In the genomic region with DNA sequence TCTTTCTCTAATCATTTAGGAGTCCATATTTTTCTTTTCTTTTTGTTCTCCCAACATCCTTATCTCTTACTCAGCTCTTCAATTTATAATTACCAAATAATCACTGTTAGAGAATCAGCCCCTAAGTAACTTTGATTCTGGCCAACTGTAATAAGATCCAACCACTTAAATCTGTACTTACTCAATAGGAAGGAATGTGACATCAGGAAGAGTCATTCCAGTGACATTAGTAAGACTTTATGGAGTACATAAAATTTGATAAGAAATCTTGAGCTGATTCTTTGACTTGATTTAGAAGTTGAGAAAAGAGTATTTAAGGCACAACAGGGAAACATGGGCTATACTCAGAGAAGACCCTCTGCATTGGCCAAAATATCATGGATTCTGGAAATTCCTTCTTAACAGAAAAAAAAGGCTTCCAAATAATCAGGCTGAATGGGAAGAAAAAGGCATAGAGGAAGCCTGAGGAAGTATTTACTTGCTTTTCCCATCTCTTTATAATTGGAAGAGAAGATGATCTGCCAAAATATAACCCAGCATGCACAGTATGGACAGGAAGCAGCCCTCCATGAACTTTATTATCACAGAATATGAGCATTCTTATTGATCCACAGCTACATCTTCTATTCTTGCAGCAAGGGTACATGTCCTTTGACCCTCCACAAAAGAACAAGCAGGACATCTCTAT, we compare ENCODE assay signal across 12 cellular contexts.
A peak's percentile ranks its signal among the peaks of the same experiment; 100 is the strongest.
DNase-seq lines count a peak whose midpoint lies in the region; ATAC-seq and TF ChIP-seq lines count a peak whose summit lies in the region.
"Had no signal": no experiment of that assay in that cellular context is flagged by ENCODE, and none has a peak within 500 bp of the region (broad histone marks: within the 10 kb centered on the region; RNA-seq: fewer than 3 reads in every experiment).

No MANE protein-coding gene starts in this region.

- peaks cover 24% of the 10 kb centered on the region for H3K36me3 Mint-ChIP-seq in memory B cell

- H4K8ac ChIP-seq in IMR-90 (ENCODE audit: low read depth in 2 of 2, low read length in 2 of 2) = peak overlapping the region; percentile 11 to 62; a peak in 3 of 4 replicates

- H3K4me3 Mint-ChIP-seq in memory B cell = no peak overlapping the region
- H3K4me3 Mint-ChIP-seq: CD8-positive, alpha-beta T cell had no signal

- H3K56ac ChIP-seq in IMR-90 (ENCODE audit: extremely low read depth, insufficient read depth, low read length) = peak overlapping the region; percentile 28

- no peak overlapping the region; the same call in 1 of the 2 replicates for H2AK5ac ChIP-seq in IMR-90 (ENCODE audit: low read depth, low read length)

- in situ Hi-C loops in IMR-90 (cut with MboI; ENCODE audit: low sequenced_read_pairs) = no loop called here

- H3K27me3 ChIP-seq in IMR-90 (ENCODE audit: control insufficient read depth, insufficient read depth, low read length) (no peaks in the 10 kb centered on the region), thyroid gland (no peaks in the 10 kb centered on the region)

- dilution Hi-C loops in IMR-90 (cut with HindIII; ENCODE audit: low sequenced_read_pairs, unreplicated experiment) = no loop called here

- peak overlapping the region; percentile 85 for H2BK5ac ChIP-seq in IMR-90 (ENCODE audit: low read depth, low read length, poor library complexity, severe bottlenecking)

- H2BK120ac ChIP-seq in IMR-90 (ENCODE audit: low read depth, low read length) = peak overlapping the region; percentile 85

- no peak overlapping the region for H3K4me3 ChIP-seq in IMR-90 (ENCODE audit: insufficient read depth, low read depth, low read length)
- no peak overlapping the region for H3K4me3 ChIP-seq in cardiac fibroblast (replicated peaks in 1 of 2; ENCODE audit: low read depth in 2 of 2, low read length in 2 of 2)
- H3K4me3 ChIP-seq in thyroid gland (replicated peaks in 1 of 3) = no peak overlapping the region
- no peak overlapping the region for H3K4me3 ChIP-seq in OCI-LY7 (ENCODE audit: low read depth, low read length, poor library complexity, severe bottlenecking)

- H2AFZ ChIP-seq in IMR-90 (replicated peaks; ENCODE audit: low read length, poor library complexity) (no peak overlapping the region), OCI-LY7 (ENCODE audit: low read length) (no peak overlapping the region)

- no peak for TF ChIP-seq RAD21 in IMR-90 (IDR thresholded peaks at IDR 0.05; ENCODE audit: low read length)

- H3K9me1 ChIP-seq in IMR-90 (ENCODE audit: insufficient read depth, low read length) = peaks cover 2% of the 10 kb centered on the region; the same call in 1 of the 2 replicates

- peak overlapping the region; percentile 58; the same call in 1 of the 2 replicates for H4K5ac ChIP-seq in IMR-90 (ENCODE audit: low read depth, low read length)

- POLR2A ChIA-PET in IMR-90 (lab: Charles Lee; ENCODE audit: unreplicated experiment) (interaction anchor here (0.6 kb wide), 1 partner anchor 40 kb away, joined by 3 read pairs; no protein-coding TSS in a partner anchor), OCI-LY7 (lab: Charles Lee) (interaction anchor here (0.6 to 0.8 kb wide), 4 partner anchors 12 to 915 kb away, joined by 3 read pairs; no protein-coding TSS in a partner anchor)

- DNase-seq in AG08395 (ENCODE audit: low spot score) = peak; percentile 77
- DNase-seq in IMR-90 = peak; percentile 95
- DNase-seq in cardiac fibroblast (ENCODE audit: low read depth in 2 of 2) = peak; percentile 81 to 89
- DNase-seq in memory B cell (ENCODE audit: low spot score in 2 of 2) = no peak
- no peak for DNase-seq in thyroid gland
- DNase-seq in NCI-H69 (lab: John Stamatoyannopoulos, UW) = no peak
- no peak for DNase-seq in OCI-LY7 (ENCODE audit: low spot score)
- DNase-seq: CD8-positive, alpha-beta T cell; H7; NCI-H2081 had no signal

- BruUV-seq in IMR-90 (replicated peaks; lab: Mats Ljungman, UMichigan) = TSS peak; percentile 1
- BruUV-seq in OCI-LY7 (replicated peaks; lab: Mats Ljungman, UMichigan) = no TSS peak

- peak overlapping the region; percentile 75; the same call in 1 of the 2 replicates for H3K18ac ChIP-seq in IMR-90 (ENCODE audit: low read depth, low read length)

- H3K9me3 ChIP-seq in IMR-90 (ENCODE audit: control insufficient read depth, insufficient read depth, low read length) = no peaks in the 10 kb centered on the region
- no peaks in the 10 kb centered on the region for H3K9me3 ChIP-seq in thyroid gland
- H3K9me3 ChIP-seq in OCI-LY7 (ENCODE audit: low read length) = no peaks in the 10 kb centered on the region

- H3K9me2 ChIP-seq in OCI-LY7 (ENCODE audit: insufficient read depth, low read length) = no peaks in the 10 kb centered on the region

- no peaks in the 10 kb centered on the region for H3K9me3 Mint-ChIP-seq in memory B cell
- H3K9me3 Mint-ChIP-seq: CD8-positive, alpha-beta T cell had no signal

- H2BK15ac ChIP-seq in IMR-90 (ENCODE audit: low read depth, low read length) = peak overlapping the region; percentile 33; the same call in 2 of the 3 replicates

- no peaks in the 10 kb centered on the region for H3K79me2 ChIP-seq in OCI-LY7 (ENCODE audit: insufficient read depth, low read depth, low read length)

- peaks cover 4 to 17% of the 10 kb centered on the region in 2 experiments; a peak in 3 of 4 replicates for H3K79me1 ChIP-seq in IMR-90 (ENCODE audit: low read depth in 1 of 2, low read length in 2 of 2)

- no peak overlapping the region for H3K9ac ChIP-seq in IMR-90 (ENCODE audit: low read depth, low read length)

- H3K14ac ChIP-seq in IMR-90 (replicated peaks; ENCODE audit: low read depth, low read length) = peak overlapping the region; percentile 41; the same call in 1 of the 2 replicates

- peak overlapping the region; percentile 52 for H3K27ac ChIP-seq in IMR-90 (ENCODE audit: insufficient read depth, low read length)
- H3K27ac ChIP-seq in thyroid gland = no peak overlapping the region
- no peak overlapping the region for H3K27ac ChIP-seq in OCI-LY7 (ENCODE audit: low read depth, low read length, poor library complexity, severe bottlenecking)
- H3K27ac ChIP-seq: HL-60 had no signal

- TF ChIP-seq CTCF in IMR-90 (conservative IDR thresholded peaks at IDR 0.05; ENCODE audit: low read depth, low read length) (no peak), cardiac fibroblast (IDR thresholded peaks at IDR 0.05; ENCODE audit: low read depth, low read length) (no peak), thyroid gland (IDR thresholded peaks at IDR 0.05) (no peak), OCI-LY7 (conservative IDR thresholded peaks at IDR 0.05; ENCODE audit: low read length) (no peak)

- H3K4me2 ChIP-seq in IMR-90 (ENCODE audit: low read depth, low read length) = peak overlapping the region; percentile 76; the same call in 1 of the 2 replicates
- no peak overlapping the region for H3K4me2 ChIP-seq in OCI-LY7 (ENCODE audit: low read length)

- CTCF ChIA-PET in IMR-90 (lab: Yijun Ruan, JAX) (interaction anchor here (0.8 to 1.2 kb wide), 2 partner anchors 9 to 61 kb away, joined by 4 to 5 read pairs; no protein-coding TSS in a partner anchor), OCI-LY7 (lab: Charles Lee; ENCODE audit: unreplicated experiment) (no interaction called here)

- intact Hi-C loops in IMR-90 (cut with micrococcal nuclease) (loop anchor here (1.0 to 5.0 kb wide), 2 partner anchors 28 to 70 kb away; no protein-coding TSS in a partner anchor), thyroid gland (cut with DNase I) (no loop called here), OCI-LY7 (cut with micrococcal nuclease; ENCODE audit: unreplicated experiment) (no loop called here)

- H4K91ac ChIP-seq in IMR-90 (ENCODE audit: insufficient read depth, low read depth, low read length) = peak overlapping the region; percentile 67

- no peaks in the 10 kb centered on the region for H3K27me3 Mint-ChIP-seq in memory B cell

- peak overlapping the region; percentile 58; the same call in 1 of the 2 replicates for H2BK20ac ChIP-seq in IMR-90 (ENCODE audit: low read depth, low read length)

- H4K20me1 ChIP-seq in IMR-90 (ENCODE audit: insufficient read depth, low read length) = no peaks in the 10 kb centered on the region
- H4K20me1 ChIP-seq in OCI-LY7 (ENCODE audit: insufficient read depth, low read length) = no peaks in the 10 kb centered on the region

- ATAC-seq in IMR-90 (ENCODE audit: low read depth) = peak; percentile 88
- no peak for ATAC-seq in memory B cell (ENCODE audit: low read depth)
- no peak for ATAC-seq in HG02759 (IDR thresholded peaks at IDR 0.05; ENCODE audit: unreplicated experiment)
- ATAC-seq: CD8-positive, alpha-beta T cell had no signal

- H3K4me1 Mint-ChIP-seq in memory B cell = no peaks in the 10 kb centered on the region

- no peak overlapping the region for H2AK9ac ChIP-seq in IMR-90 (replicated peaks; ENCODE audit: low read depth, low read length, poor library complexity)

- H3K36me3 ChIP-seq in IMR-90 (ENCODE audit: control insufficient read depth, insufficient read depth, low read length) (peaks cover 14% of the 10 kb centered on the region), thyroid gland (no peaks in the 10 kb centered on the region), OCI-LY7 (ENCODE audit: insufficient read depth, low read length) (no peaks in the 10 kb centered on the region)

- peaks cover 3% of the 10 kb centered on the region; the same call in 1 of the 2 replicates for H3K4me1 ChIP-seq in IMR-90 (ENCODE audit: control insufficient read depth, insufficient read depth, low read length)
- peaks cover 0 to 5% of the 10 kb centered on the region in 2 donors for H3K4me1 ChIP-seq in thyroid gland
- no peaks in the 10 kb centered on the region for H3K4me1 ChIP-seq in OCI-LY7 (ENCODE audit: insufficient read depth, low read length, poor library complexity, severe bottlenecking)

- peak overlapping the region; percentile 47 for H3K27ac Mint-ChIP-seq in memory B cell
- H3K27ac Mint-ChIP-seq: CD8-positive, alpha-beta T cell had no signal

- peak overlapping the region; percentile 2; the same call in 1 of the 2 replicates for H3K23ac ChIP-seq in IMR-90 (ENCODE audit: low read depth, low read length)

- TF ChIP-seq POLR2A in IMR-90 (IDR thresholded peaks at IDR 0.05; ENCODE audit: low read depth, low read length) (no peak), thyroid gland (IDR thresholded peaks at IDR 0.05) (no peak)

- H3K4ac ChIP-seq in IMR-90 (ENCODE audit: low read depth, low read length) = peak overlapping the region; percentile 7; the same call in 1 of the 2 replicates

TF ChIP-seq in IMR-90, 13 proteins besides CTCF, POLR2A, EP300 and RAD21 (continues in another document):
- no peak for TF ChIP-seq RCOR1 (IDR thresholded peaks at IDR 0.05; ENCODE audit: insufficient replicate concordance, low read length)
- TF ChIP-seq SMC3 (IDR thresholded peaks at IDR 0.05; ENCODE audit: low read depth, low read length) = no peak
- TF ChIP-seq BHLHE40 (IDR thresholded peaks at IDR 0.05; ENCODE audit: low read depth, low read length) = no peak
- peak; percentile 58 for TF ChIP-seq FOS (IDR thresholded peaks at IDR 0.05; ENCODE audit: low read depth, low read length)

Comparison
In these comparisons a context has a peak if more than half of its experiments do, and no peak if none do; other contexts are left out.
1. DNase-seq: peak in AG08395 (single experiment), IMR-90 (single experiment) and cardiac fibroblast (2 of 2); none in memory B cell (0 of 2), thyroid gland (0 of 2), NCI-H69 (single experiment) and OCI-LY7 (single experiment).